18 cellular contexts compared by ENCODE assay signal in genomic region chr5:40240111-40240510, GRCh38.
DNase-seq lines count a peak whose midpoint lies in the region; ATAC-seq, FAIRE-seq and TF ChIP-seq lines count a peak whose summit lies in the region.
"Had no signal": no experiment of that assay in that cellular context is flagged by ENCODE, and none has a peak within 500 bp of the region (broad histone marks: within the 10 kb centered on the region; RNA-seq: fewer than 3 reads in every experiment).

No MANE protein-coding gene starts in this region.

- FAIRE-seq in kidney (lab: Jason Lieb, UNC) = no peak
- FAIRE-seq: D721Med had no signal

- no peak overlapping the region for H3K4me2 ChIP-seq in OCI-LY7 (ENCODE audit: low read length)
- H3K4me2 ChIP-seq: KMS-11, neural progenitor cell had no signal

- peak; percentile 74 for DNase-seq in activated CD4-positive, alpha-beta T cell treated with anti-CD3 and anti-CD28 coated beads for 36 hours
- no peak for DNase-seq in activated CD4-positive, alpha-beta T cell treated with anti-CD3 and anti-CD28 coated beads, Interleukin-2, amount 50 U/mL, for 1 hour
- DNase-seq in T-helper 2 cell treated with Interferon-gamma antibody and Interleukin-4, amounts not matched to agents 5 μg/mL and 100 μg/mL, for 36 hours (ENCODE audit: low spot score) = peak; percentile 18
- DNase-seq in epithelial cell of esophagus (ENCODE audit: low read depth) (peak; percentile 61), kidney (no peak), OCI-LY7 (ENCODE audit: low spot score) (no peak)
- peak; percentile 7 to 30 for DNase-seq in stimulated activated CD4-positive, alpha-beta T cell treated with anti-CD3 and anti-CD28 coated beads, Interleukin-4, amount 100 ng/mL, for 4 hours
- DNase-seq: anterior cingulate cortex, head of caudate nucleus, left ventricle myocardium superior, NCI-H2107, sigmoid colon, T-cell had no signal

- no peaks in the 10 kb centered on the region for H3K4me1 ChIP-seq in kidney (ENCODE audit: control insufficient read depth in 1 of 2, insufficient read depth in 1 of 2, low read depth in 1 of 2, low read length in 2 of 2)
- no peaks in the 10 kb centered on the region for H3K4me1 ChIP-seq in OCI-LY7 (ENCODE audit: insufficient read depth, low read length, poor library complexity, severe bottlenecking)
- H3K4me1 ChIP-seq: neural progenitor cell, sigmoid colon, vagina had no signal

- no peak overlapping the region for H2AFZ ChIP-seq in OCI-LY7 (ENCODE audit: low read length)
- H2AFZ ChIP-seq: neural progenitor cell had no signal

- no peak overlapping the region for H3K27ac ChIP-seq in kidney (ENCODE audit: low read depth in 2 of 2, low read length in 2 of 2)
- H3K27ac ChIP-seq in OCI-LY7 (ENCODE audit: low read depth, low read length, poor library complexity, severe bottlenecking) = no peak overlapping the region
- H3K27ac ChIP-seq: KMS-11, neural progenitor cell, sigmoid colon, vagina had no signal

- H3K79me2 ChIP-seq in OCI-LY7 (ENCODE audit: insufficient read depth, low read depth, low read length) = no peaks in the 10 kb centered on the region

- TF ChIP-seq CTCF in epithelial cell of esophagus (IDR thresholded peaks at IDR 0.05; ENCODE audit: insufficient read depth, low read depth, low read length, missing control alignments) = no peak
- TF ChIP-seq CTCF in kidney (IDR thresholded peaks at IDR 0.05; ENCODE audit: borderline replicate concordance, extremely low read depth, insufficient read depth) = no peak
- no peak for TF ChIP-seq CTCF in OCI-LY7 (conservative IDR thresholded peaks at IDR 0.05; ENCODE audit: low read length)

- no TSS peak for BruUV-seq in OCI-LY7 (replicated peaks; lab: Mats Ljungman, UMichigan)

- H3K4me3 Mint-ChIP-seq in activated CD4-positive, alpha-beta T cell treated with anti-CD3 and anti-CD28 coated beads for 36 hours = no peak overlapping the region
- no peak overlapping the region for H3K4me3 Mint-ChIP-seq in T-helper 2 cell treated with Interferon-gamma antibody and Interleukin-4, amounts not matched to agents 5 μg/mL and 100 μg/mL, for 36 hours
- H3K4me3 Mint-ChIP-seq: neural progenitor cell, T-cell had no signal

- H3K36me3 ChIP-seq in kidney (ENCODE audit: control insufficient read depth in 1 of 2, insufficient read depth in 2 of 2, low read length in 2 of 2) = no peaks in the 10 kb centered on the region
- H3K36me3 ChIP-seq in OCI-LY7 (ENCODE audit: insufficient read depth, low read length) = no peaks in the 10 kb centered on the region
- H3K36me3 ChIP-seq: neural progenitor cell, sigmoid colon, vagina had no signal

- POLR2A ChIA-PET in activated CD4-positive, alpha-beta T cell treated with anti-CD3 and anti-CD28 coated beads for 36 hours (lab: Charles Lee) = interaction anchor here (0.6 to 0.7 kb wide), 2 partner anchors 37 to 449 kb away, joined by 3 to 6 read pairs; no protein-coding TSS in a partner anchor
- POLR2A ChIA-PET in OCI-LY7 (lab: Charles Lee) = interaction anchor here (0.6 kb wide), 1 partner anchor 429 kb away, joined by 3 read pairs; no protein-coding TSS in a partner anchor

- no peaks in the 10 kb centered on the region for H3K9me2 ChIP-seq in OCI-LY7 (ENCODE audit: insufficient read depth, low read length)

- H3K4me1 Mint-ChIP-seq in activated CD4-positive, alpha-beta T cell treated with anti-CD3 and anti-CD28 coated beads for 36 hours = peaks cover 28% of the 10 kb centered on the region
- peaks cover 15% of the 10 kb centered on the region for H3K4me1 Mint-ChIP-seq in T-helper 2 cell treated with Interferon-gamma antibody and Interleukin-4, amounts not matched to agents 5 μg/mL and 100 μg/mL, for 36 hours (ENCODE audit: low read depth)
- H3K4me1 Mint-ChIP-seq: neural progenitor cell, T-cell had no signal

- peaks cover 11% of the 10 kb centered on the region for H3K9me3 Mint-ChIP-seq in activated CD4-positive, alpha-beta T cell treated with anti-CD3 and anti-CD28 coated beads for 36 hours (ENCODE audit: low read depth)
- H3K9me3 Mint-ChIP-seq in T-helper 2 cell treated with Interferon-gamma antibody and Interleukin-4, amounts not matched to agents 5 μg/mL and 100 μg/mL, for 36 hours = peaks cover 43% of the 10 kb centered on the region
- H3K9me3 Mint-ChIP-seq: neural progenitor cell had no signal

- CTCF ChIA-PET in activated CD4-positive, alpha-beta T cell treated with anti-CD3 and anti-CD28 coated beads for 36 hours (lab: Charles Lee) = interaction anchor here (0.6 to 1.2 kb wide), 8 partner anchors 8 to 109 kb away, joined by 3 to 6 read pairs (median 3); no protein-coding TSS in a partner anchor
- CTCF ChIA-PET in OCI-LY7 (lab: Charles Lee; ENCODE audit: unreplicated experiment) = no interaction called here

- H3K9ac ChIP-seq in kidney (ENCODE audit: low read length in 2 of 2) = no peak overlapping the region
- H3K9ac ChIP-seq: KMS-11, neural progenitor cell had no signal

- intact Hi-C loops in activated CD4-positive, alpha-beta T cell treated with anti-CD3 and anti-CD28 coated beads for 36 hours (cut with DNase I, micrococcal nuclease) = loop anchor here (1.0 kb wide), 3 partner anchors 16 to 448 kb away; no protein-coding TSS in a partner anchor
- intact Hi-C loops in kidney (cut with DNase I) = no loop called here
- intact Hi-C loops in OCI-LY7 (cut with micrococcal nuclease; ENCODE audit: unreplicated experiment) = no loop called here

- peaks cover 2 to 8% of the 10 kb centered on the region in 2 donors for H3K9me3 ChIP-seq in kidney (ENCODE audit: control insufficient read depth in 1 of 2, low read length in 2 of 2)
- no peaks in the 10 kb centered on the region for H3K9me3 ChIP-seq in OCI-LY7 (ENCODE audit: low read length)
- H3K9me3 ChIP-seq: vagina had no signal

- H3K36me3 Mint-ChIP-seq in activated CD4-positive, alpha-beta T cell treated with anti-CD3 and anti-CD28 coated beads for 36 hours (ENCODE audit: low read depth) = peaks cover 18% of the 10 kb centered on the region
- peaks cover 23% of the 10 kb centered on the region for H3K36me3 Mint-ChIP-seq in T-helper 2 cell treated with Interferon-gamma antibody and Interleukin-4, amounts not matched to agents 5 μg/mL and 100 μg/mL, for 36 hours (ENCODE audit: low read depth)
- H3K36me3 Mint-ChIP-seq: neural progenitor cell had no signal

- H3K4me3 ChIP-seq in epithelial cell of esophagus (ENCODE audit: low read length) (no peak overlapping the region), kidney (ENCODE audit: low read length in 2 of 2) (no peak overlapping the region), OCI-LY7 (ENCODE audit: low read depth, low read length, poor library complexity, severe bottlenecking) (no peak overlapping the region)
- H3K4me3 ChIP-seq: neural progenitor cell, sigmoid colon, vagina had no signal

- H3K27ac Mint-ChIP-seq in activated CD4-positive, alpha-beta T cell treated with anti-CD3 and anti-CD28 coated beads for 36 hours = no peak overlapping the region
- H3K27ac Mint-ChIP-seq in T-helper 2 cell treated with Interferon-gamma antibody and Interleukin-4, amounts not matched to agents 5 μg/mL and 100 μg/mL, for 36 hours = no peak overlapping the region
- H3K27ac Mint-ChIP-seq: neural progenitor cell, T-cell had no signal

- no peaks in the 10 kb centered on the region for H3K27me3 Mint-ChIP-seq in activated CD4-positive, alpha-beta T cell treated with anti-CD3 and anti-CD28 coated beads for 36 hours
- no peaks in the 10 kb centered on the region for H3K27me3 Mint-ChIP-seq in T-helper 2 cell treated with Interferon-gamma antibody and Interleukin-4, amounts not matched to agents 5 μg/mL and 100 μg/mL, for 36 hours (ENCODE audit: low read depth)
- H3K27me3 Mint-ChIP-seq: T-cell had no signal

- H4K20me1 ChIP-seq in OCI-LY7 (ENCODE audit: insufficient read depth, low read length) = no peaks in the 10 kb centered on the region

- ATAC-seq in activated CD4-positive, alpha-beta T cell treated with anti-CD3 and anti-CD28 coated beads for 36 hours = peak; percentile 91
- ATAC-seq in GM18907 (IDR thresholded peaks at IDR 0.05; ENCODE audit: unreplicated experiment) = no peak
- ATAC-seq: left ventricle myocardium superior, T-cell had no signal

Comparison
In these comparisons a context has a peak if more than half of its experiments do, and no peak if none do; other contexts are left out.
1. DNase-seq: peak in activated CD4-positive, alpha-beta T cell treated with anti-CD3 and anti-CD28 coated beads for 36 hours (single experiment), T-helper 2 cell treated with Interferon-gamma antibody and Interleukin-4, amounts not matched to agents 5 μg/mL and 100 μg/mL, for 36 hours (single experiment), epithelial cell of esophagus (single experiment) and stimulated activated CD4-positive, alpha-beta T cell treated with anti-CD3 and anti-CD28 coated beads, Interleukin-4, amount 100 ng/mL, for 4 hours (2 of 2); none in activated CD4-positive, alpha-beta T cell treated with anti-CD3 and anti-CD28 coated beads, Interleukin-2, amount 50 U/mL, for 1 hour (single experiment), kidney (single experiment) and OCI-LY7 (single experiment).
2. intact Hi-C loops: an anchor here in activated CD4-positive, alpha-beta T cell treated with anti-CD3 and anti-CD28 coated beads for 36 hours (1.0 kb wide); none called in kidney and OCI-LY7.